Comparison of ENCODE assay signal across 13 cellular contexts in genomic region chr5:131375351-131375750, GRCh38.
DNase-seq lines count a peak whose midpoint lies in the region; ATAC-seq and TF ChIP-seq lines count a peak whose summit lies in the region.
"Had no signal": no experiment of that assay in that cellular context is flagged by ENCODE, and none has a peak within 500 bp of the region (broad histone marks: within the 10 kb centered on the region; RNA-seq: fewer than 3 reads in every experiment).

No MANE protein-coding gene starts in this region.

- ATAC-seq in GM18511 (IDR thresholded peaks at IDR 0.05; ENCODE audit: unreplicated experiment): peak; percentile 24
- ATAC-seq in GM21619 (IDR thresholded peaks at IDR 0.05; ENCODE audit: unreplicated experiment): peak; percentile 30
- no peak for ATAC-seq in T-cell (replicated peaks in 1 of 4)
- no peak for ATAC-seq in naive B cell (ENCODE audit: low read depth in 2 of 2)
- ATAC-seq in PC-3: no peak

- POLR2A ChIA-PET in T-cell (lab: Charles Lee) (interaction anchor here (0.7 to 2.9 kb wide), 3 partner anchors 22 to 189 kb away, joined by 3 to 10 read pairs (median 4); partner anchors contain the start of gene CDC42SE2 (in 1 of the 2)), PC-3 (lab: Charles Lee; ENCODE audit: unreplicated experiment) (no interaction called here)

- H3K4me3 ChIP-seq in neural progenitor cell (no peak overlapping the region), PC-3 (ENCODE audit: low read length) (no peak overlapping the region)
- H3K4me3 ChIP-seq: colonic mucosa had no signal

- H3K4me3 Mint-ChIP-seq in T-cell (peak overlapping the region; percentile 26 to 52 (median 47)), naive B cell (peak overlapping the region; percentile 38 to 77 (median 64)), neural progenitor cell (no peak overlapping the region)

- TF ChIP-seq CTCF in neural progenitor cell (IDR thresholded peaks at IDR 0.05) (no peak), PC-3 (conservative IDR thresholded peaks at IDR 0.05; ENCODE audit: low read depth, low read length) (no peak)

- H3K27me3 Mint-ChIP-seq in T-cell (no peaks in the 10 kb centered on the region), naive B cell (no peaks in the 10 kb centered on the region), neural progenitor cell (ENCODE audit: insufficient read depth, low read depth) (no peaks in the 10 kb centered on the region)

- H3K9ac ChIP-seq in neural progenitor cell: no peak overlapping the region
- H3K9ac ChIP-seq in PC-3 (ENCODE audit: low read length): no peak overlapping the region

- H3K9me3 ChIP-seq in neural progenitor cell (ENCODE audit: low read depth): no peaks in the 10 kb centered on the region
- H3K9me3 ChIP-seq in PC-3 (ENCODE audit: low read length): no peaks in the 10 kb centered on the region
- H3K9me3 ChIP-seq: colonic mucosa had no signal

- DNase-seq in T-cell (no peak), naive B cell (no peak), Kasumi-1 (lab: John Stamatoyannopoulos, UW) (no peak), neural progenitor cell (ENCODE audit: low spot score) (no peak), NCI-H748 treated with DMSO at 0.1 percent for 48 hours (lab: John Stamatoyannopoulos, UW) (no peak), PC-3 (no peak)
- DNase-seq: colonic mucosa, DMS 273 treated with DMSO at 0.1 percent for 48 hours, KBM-7, NCI-H510A, SW 1271 had no signal

- H4K20me1 ChIP-seq in neural progenitor cell (ENCODE audit: low read depth): peaks cover 4% of the 10 kb centered on the region
- no peaks in the 10 kb centered on the region for H4K20me1 ChIP-seq in PC-3 (ENCODE audit: low read length)

- H3K27ac Mint-ChIP-seq in T-cell (peak overlapping the region; percentile 92 to 100), naive B cell (peak overlapping the region; percentile 94 to 99 (median 96)), neural progenitor cell (no peak overlapping the region)

- no peaks in the 10 kb centered on the region for H3K9me3 Mint-ChIP-seq in T-cell
- no peaks in the 10 kb centered on the region for H3K9me3 Mint-ChIP-seq in naive B cell
- no peaks in the 10 kb centered on the region for H3K9me3 Mint-ChIP-seq in neural progenitor cell

- CTCF ChIA-PET in T-cell (lab: Charles Lee) (interaction anchor here (0.5 to 1.7 kb wide), 11 partner anchors 10 to 111 kb away, joined by 3 to 11 read pairs (median 3); partner anchors contain the start of gene CDC42SE2 (in 1 of the 2)), PC-3 (lab: Charles Lee) (no interaction called here)

- peaks cover 32% of the 10 kb centered on the region for H3K36me3 Mint-ChIP-seq in T-cell
- H3K36me3 Mint-ChIP-seq in naive B cell: peaks cover under 1 to 10% of the 10 kb centered on the region in 2 donors
- peaks cover 3% of the 10 kb centered on the region for H3K36me3 Mint-ChIP-seq in neural progenitor cell

- no peaks in the 10 kb centered on the region for H3F3A ChIP-seq in neural progenitor cell (ENCODE audit: low read depth)
- no peaks in the 10 kb centered on the region for H3F3A ChIP-seq in PC-3 (ENCODE audit: low read length, unreplicated experiment)

- H3K27ac ChIP-seq in neural progenitor cell (no peak overlapping the region), PC-3 (ENCODE audit: low read length) (no peak overlapping the region)
- H3K27ac ChIP-seq: colonic mucosa had no signal

- no peaks in the 10 kb centered on the region for H3K36me3 ChIP-seq in neural progenitor cell
- no peaks in the 10 kb centered on the region for H3K36me3 ChIP-seq in PC-3 (ENCODE audit: low read depth, low read length)
- H3K36me3 ChIP-seq: colonic mucosa had no signal

- intact Hi-C loops in PC-3 (cut with micrococcal nuclease): loop anchor here (5.0 kb wide), 1 partner anchor 103 kb away; no protein-coding TSS in a partner anchor

- H3K79me2 ChIP-seq in neural progenitor cell (ENCODE audit: low read depth): peaks cover 35% of the 10 kb centered on the region
- no peaks in the 10 kb centered on the region for H3K79me2 ChIP-seq in PC-3 (ENCODE audit: low read length)

- H3K4me1 Mint-ChIP-seq in T-cell (peaks cover 86 to 97% (median 95%) of the 10 kb centered on the region in 3 donors), naive B cell (peaks cover 45 to 94% (median 68%) of the 10 kb centered on the region in 3 donors), neural progenitor cell (peaks cover 5% of the 10 kb centered on the region)

- BruUV-seq in PC-3 (replicated peaks; lab: Mats Ljungman, UMichigan): no TSS peak

- H3K27me3 ChIP-seq in neural progenitor cell (no peaks in the 10 kb centered on the region), PC-3 (ENCODE audit: low read length) (no peaks in the 10 kb centered on the region)
- H3K27me3 ChIP-seq: colonic mucosa had no signal

- H3K4me2 ChIP-seq in neural progenitor cell (no peak overlapping the region), PC-3 (ENCODE audit: low read length) (no peak overlapping the region)

- peaks cover 5% of the 10 kb centered on the region for H3K4me1 ChIP-seq in neural progenitor cell
- H3K4me1 ChIP-seq in PC-3 (ENCODE audit: insufficient read depth, low read length): peaks cover 16% of the 10 kb centered on the region

- H3K9me2 ChIP-seq in PC-3 (replicated peaks; ENCODE audit: low read length): no peaks in the 10 kb centered on the region

- H2AFZ ChIP-seq in neural progenitor cell (replicated peaks) (no peak overlapping the region), PC-3 (ENCODE audit: low read length) (no peak overlapping the region)

Comparison
In these comparisons a context has a peak if more than half of its experiments do, and no peak if none do; other contexts are left out.
1. ATAC-seq: peak in GM18511 (single experiment) and GM21619 (single experiment); none in T-cell (0 of 4), naive B cell (0 of 2) and PC-3 (single experiment).